In genomic region chr2:24559714-24560113, GRCh38 we compare ENCODE assay signal across 14 cellular contexts.
DNase-seq lines count a peak whose midpoint lies in the region; ATAC-seq and TF ChIP-seq lines count a peak whose summit lies in the region.
"Had no signal": no experiment of that assay in that cellular context is flagged by ENCODE, and none has a peak within 500 bp of the region (broad histone marks: within the 10 kb centered on the region; RNA-seq: fewer than 3 reads in every experiment).

No MANE protein-coding gene starts in this region.

- no peak for TF ChIP-seq CTCF in AG09309 (IDR thresholded peaks at IDR 0.05; ENCODE audit: control insufficient read depth, insufficient read depth, low read depth, low read length, missing control alignments)
- no peak for TF ChIP-seq CTCF in HFF-Myc (IDR thresholded peaks at IDR 0.05; ENCODE audit: low read depth, low read length, missing control alignments)
- TF ChIP-seq CTCF in chondrocyte (IDR thresholded peaks at IDR 0.05), result no peak
- TF ChIP-seq CTCF in lower lobe of right lung (IDR thresholded peaks at IDR 0.05), result no peak

- no peak overlapping the region for H3K4me3 ChIP-seq in AG09309 (ENCODE audit: control insufficient read depth, low read depth, low read length)
- no peak overlapping the region for H3K4me3 ChIP-seq in HFF-Myc (replicated peaks; ENCODE audit: low read depth, low read length)
- H3K4me3 ChIP-seq in lower lobe of right lung, result no peak overlapping the region

- no peaks in the 10 kb centered on the region for H3K27me3 ChIP-seq in lower lobe of right lung (ENCODE audit: low read depth)

- no peak for ATAC-seq in GM21526 (IDR thresholded peaks at IDR 0.05; ENCODE audit: low FRiP score, unreplicated experiment)
- ATAC-seq in lower lobe of right lung, result no peak

- H3K9me3 Mint-ChIP-seq in chondrocyte (ENCODE audit: low read depth), result peaks cover 10% of the 10 kb centered on the region

- peak overlapping the region; percentile 1 for H3K4me3 Mint-ChIP-seq in chondrocyte (ENCODE audit: unreplicated experiment)
- H3K4me3 Mint-ChIP-seq: activated T-helper 1 cell treated with anti-CD3 and anti-CD28 coated beads, Interleukin-12 subunit alpha, Interleukin-12 subunit beta, Interleukin-2, Interleukin-4 antibody, amounts not matched to agents 30 ng/mL and 10 ng/mL and 1 ng/mL, durations not matched to agents 14 hours and 24 hours and 36 hours; mesothelial cell of epicardium had no signal

- no peak overlapping the region for H3K27ac ChIP-seq in lower lobe of right lung

- H3K9me3 ChIP-seq in lower lobe of right lung, result no peaks in the 10 kb centered on the region

- no peaks in the 10 kb centered on the region for H3K36me3 ChIP-seq in lower lobe of right lung

- peaks cover 6% of the 10 kb centered on the region for H3K36me3 Mint-ChIP-seq in chondrocyte (ENCODE audit: low read depth)

- peaks cover 26% of the 10 kb centered on the region for H3K4me1 Mint-ChIP-seq in chondrocyte (ENCODE audit: low read depth)

- peaks cover 16% of the 10 kb centered on the region for H3K4me1 ChIP-seq in lower lobe of right lung

- DNase-seq in AG09309 (ENCODE audit: low read depth), result peak; percentile 8
- DNase-seq in HFF-Myc (ENCODE audit: extremely low read depth, low read depth), result peak; percentile 16
- no peak for DNase-seq in chondrocyte (ENCODE audit: low spot score)
- peak; percentile 47 for DNase-seq in medulla oblongata (ENCODE audit: extremely low spot score)
- DNase-seq in activated CD4-positive, CD25-positive, alpha-beta regulatory T cell (lab: John Stamatoyannopoulos, UW), result no peak
- DNase-seq in NCI-H526 (lab: John Stamatoyannopoulos, UW), result no peak
- DNase-seq in lower lobe of right lung, result no peak
- DNase-seq: CD4-positive, alpha-beta memory T cell; dermis blood vessel endothelial cell; hippocampal formation; NCI-H510A treated with DMSO at 0.1 percent for 48 hours had no signal

- intact Hi-C loops in lower lobe of right lung (cut with DNase I), result no loop called here

- H3K27ac Mint-ChIP-seq in chondrocyte (ENCODE audit: unreplicated experiment), result peak overlapping the region; percentile 57
- H3K27ac Mint-ChIP-seq: activated T-helper 1 cell treated with anti-CD3 and anti-CD28 coated beads, Interleukin-12 subunit alpha, Interleukin-12 subunit beta, Interleukin-2, Interleukin-4 antibody, amounts not matched to agents 30 ng/mL and 10 ng/mL and 1 ng/mL, durations not matched to agents 14 hours and 24 hours and 36 hours; mesothelial cell of epicardium had no signal

- H3K27me3 Mint-ChIP-seq in chondrocyte (ENCODE audit: low read depth), result no peaks in the 10 kb centered on the region
- H3K27me3 Mint-ChIP-seq: CD4-positive, alpha-beta memory T cell had no signal

Comparison
In these comparisons a context has a peak if more than half of its experiments do, and no peak if none do; other contexts are left out.
1. DNase-seq: peak in AG09309 (single experiment), HFF-Myc (single experiment) and medulla oblongata (single experiment); none in chondrocyte (single experiment), activated CD4-positive, CD25-positive, alpha-beta regulatory T cell (0 of 4), NCI-H526 (0 of 2) and lower lobe of right lung (single experiment).